ENCODE assay signal across 8 cellular contexts in the genomic region with DNA sequence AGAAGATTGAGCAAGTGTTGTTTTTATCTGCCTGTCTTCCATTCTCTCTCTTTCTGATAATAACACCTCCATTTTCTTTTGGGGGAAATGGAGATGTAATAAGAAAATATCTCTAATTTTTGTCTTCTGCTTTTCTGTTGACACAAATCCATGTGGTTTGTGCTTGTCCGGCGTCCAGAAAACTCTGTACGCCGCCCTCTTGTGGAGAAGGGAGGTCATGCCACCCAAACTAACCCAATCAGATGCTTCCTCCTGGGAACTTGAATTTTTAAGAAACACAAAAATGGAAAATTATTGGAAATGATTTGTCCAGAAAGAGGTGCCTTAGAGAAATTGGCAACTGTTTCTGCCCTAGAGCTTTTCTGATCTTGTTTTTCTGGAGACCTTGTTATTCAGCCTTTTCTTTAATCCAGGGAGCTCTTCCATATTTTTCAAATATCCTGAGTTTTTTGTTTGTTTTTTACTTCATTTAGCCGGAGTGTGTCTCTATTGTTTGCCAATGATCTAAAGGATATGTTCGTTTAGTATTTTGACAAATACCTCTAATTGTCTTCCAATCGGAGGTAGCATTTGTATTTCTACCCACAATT. TPM values are rescaled to one million over a fixed set of nuclear protein-coding genes. Genes with fewer than 3 reads are reported as not detected.
DNase-seq lines count a peak whose midpoint lies in the region; ATAC-seq and TF ChIP-seq lines count a peak whose summit lies in the region.

No MANE protein-coding gene starts in this region.

- TF ChIP-seq POLR2A in right lobe of liver (IDR thresholded peaks at IDR 0.05) = no peak

- H3K9me3 ChIP-seq in right lobe of liver = no peaks in the 10 kb centered on the region
- H3K9me3 ChIP-seq in thoracic aorta = peaks cover 3% of the 10 kb centered on the region

- no peak overlapping the region for H3K4me3 ChIP-seq in cardiac fibroblast (replicated peaks in 1 of 2; ENCODE audit: low read depth in 2 of 2, low read length in 2 of 2)
- no peak overlapping the region for H3K4me3 ChIP-seq in right lobe of liver
- H3K4me3 ChIP-seq in thoracic aorta = no peak overlapping the region

- H3K27me3 ChIP-seq in right lobe of liver = no peaks in the 10 kb centered on the region
- no peaks in the 10 kb centered on the region for H3K27me3 ChIP-seq in thoracic aorta (replicated peaks; ENCODE audit: insufficient read depth)

- H3K27ac ChIP-seq in right lobe of liver (no peak overlapping the region), thoracic aorta (no peak overlapping the region)

- 13% methylated on average over 7 of the region's 7 CpGs for WGBS in right lobe of liver (ENCODE audit: insufficient coverage, low coverage, low lambda C conversion rate, missing lambda C conversion rate)

- H3K4me1 ChIP-seq in right lobe of liver = no peaks in the 10 kb centered on the region
- H3K4me1 ChIP-seq in thoracic aorta (ENCODE audit: control insufficient read depth in 1 of 2, low read depth in 2 of 2) = no peaks in the 10 kb centered on the region

- in situ Hi-C loops in SK-MEL-5 (cut with HindIII; ENCODE audit: low pct_unique_long_range_greater_than_20kb, low sequenced_read_pairs) = no loop called here

- peak; percentile 76 for DNase-seq in DMS 273 (lab: John Stamatoyannopoulos, UW; ENCODE audit: unreplicated experiment)
- DNase-seq in DMS 273 treated with DMSO at 0.1 percent for 48 hours (lab: John Stamatoyannopoulos, UW) = no peak
- DNase-seq in HT-29 (ENCODE audit: low spot score) = peak; percentile 48
- peak; percentile 57 for DNase-seq in SK-MEL-5 (ENCODE audit: low read depth, low spot score)
- DNase-seq in cardiac fibroblast (ENCODE audit: low read depth in 2 of 2) = peak; percentile 75
- DNase-seq in right lobe of liver = peak in 1 of 3 donors; percentile 32
- no peak for DNase-seq in thoracic aorta (ENCODE audit: low spot score)

- H3K36me3 ChIP-seq in right lobe of liver (no peaks in the 10 kb centered on the region), thoracic aorta (no peaks in the 10 kb centered on the region)

- peak; percentile 89 for TF ChIP-seq CTCF in cardiac fibroblast (IDR thresholded peaks at IDR 0.05; ENCODE audit: low read depth, low read length)
- peak; percentile 52 to 91 (median 88) for TF ChIP-seq CTCF in right lobe of liver (IDR thresholded peaks at IDR 0.05)
- peak; percentile 77 for TF ChIP-seq CTCF in thoracic aorta (IDR thresholded peaks at IDR 0.05)

- intact Hi-C loops in right lobe of liver (cut with DNase I) = no loop called here

- peak; percentile 81 to 90 (median 84) for ATAC-seq in right lobe of liver
- no peak for ATAC-seq in thoracic aorta (ENCODE audit: insufficient number of reproducible peaks, low FRiP score, low read depth)
- no peak for ATAC-seq in HG02759 (IDR thresholded peaks at IDR 0.05; ENCODE audit: unreplicated experiment)

RNA-seq across cellular contexts. Expression of a gene that starts 17.8 kb away (rescaled TPM):
- total RNA-seq in HT-29 (2014; rRNA removed; shearing (Covaris generic)) = not detected in 2 replicates
- total RNA-seq in SK-MEL-5 (2014; rRNA removed; shearing (Covaris generic)) = 0.03 TPM in 1 of 2 replicates, not detected in the other
- polyA plus RNA-seq in SK-MEL-5 (2015; cell fraction: cytosol; rRNA removed) = 0.23 and 0.41 TPM in 2 replicates
- 0.11 TPM in 1 of 2 replicates, not detected in the other for polyA plus RNA-seq in SK-MEL-5 (2015; cell fraction: nucleus; rRNA removed)
- total RNA-seq in right lobe of liver (1 to 10 TPM in 3 of 6 experiments, under 1 TPM in 3; 0.02 to 2.7 (median 0.85) TPM), thoracic aorta (1 to 10 TPM; 4.1 to 5.3 TPM)

Comparison
In these comparisons a context has a peak if more than half of its experiments do, and no peak if none do; other contexts are left out.
1. DNase-seq: peak in DMS 273 (single experiment), HT-29 (single experiment), SK-MEL-5 (single experiment) and cardiac fibroblast (2 of 2); none in DMS 273 treated with DMSO at 0.1 percent for 48 hours (single experiment) and thoracic aorta (single experiment).
2. ATAC-seq: peak in right lobe of liver (4 of 4); none in thoracic aorta (single experiment) and HG02759 (single experiment).
3. Peak in every context shown above with its lines, with median percentiles within 50 percentile points of each other: CTCF ChIP-seq.